Comparison of ENCODE assay signal across 1 cellular context in genomic region chr21:34887729-34888568, GRCh38.
TF ChIP-seq lines count a peak whose summit lies in the region.

No MANE protein-coding gene starts in this region.

TF ChIP-seq in HEK293, 187 proteins besides CTCF, POLR2A, EP300 and RAD21 (continued from another document and continues in another):
- TF ChIP-seq, protein P1, sequence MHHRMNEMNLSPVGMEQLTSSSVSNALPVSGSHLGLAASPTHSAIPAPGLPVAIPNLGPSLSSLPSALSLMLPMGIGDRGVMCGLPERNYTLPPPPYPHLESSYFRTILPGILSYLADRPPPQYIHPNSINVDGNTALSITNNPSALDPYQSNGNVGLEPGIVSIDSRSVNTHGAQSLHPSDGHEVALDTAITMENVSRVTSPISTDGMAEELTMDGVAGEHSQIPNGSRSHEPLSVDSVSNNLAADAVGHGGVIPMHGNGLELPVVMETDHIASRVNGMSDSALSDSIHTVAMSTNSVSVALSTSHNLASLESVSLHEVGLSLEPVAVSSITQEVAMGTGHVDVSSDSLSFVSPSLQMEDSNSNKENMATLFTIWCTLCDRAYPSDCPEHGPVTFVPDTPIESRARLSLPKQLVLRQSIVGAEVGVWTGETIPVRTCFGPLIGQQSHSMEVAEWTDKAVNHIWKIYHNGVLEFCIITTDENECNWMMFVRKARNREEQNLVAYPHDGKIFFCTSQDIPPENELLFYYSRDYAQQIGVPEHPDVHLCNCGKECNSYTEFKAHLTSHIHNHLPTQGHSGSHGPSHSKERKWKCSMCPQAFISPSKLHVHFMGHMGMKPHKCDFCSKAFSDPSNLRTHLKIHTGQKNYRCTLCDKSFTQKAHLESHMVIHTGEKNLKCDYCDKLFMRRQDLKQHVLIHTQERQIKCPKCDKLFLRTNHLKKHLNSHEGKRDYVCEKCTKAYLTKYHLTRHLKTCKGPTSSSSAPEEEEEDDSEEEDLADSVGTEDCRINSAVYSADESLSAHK (tag by site-specific recombination; IDR thresholded peaks at IDR 0.05), result peak; percentile 72
- TF ChIP-seq IKZF3 (tag by site-specific recombination; IDR thresholded peaks at IDR 0.05) (no peak), MZF1 (tag by site-specific recombination; IDR thresholded peaks at IDR 0.05; ENCODE audit: borderline replicate concordance) (peak; percentile 17; the same call in 1 of the 2 replicates), FEZF1 (tag by site-specific recombination; IDR thresholded peaks at IDR 0.05) (peak; percentile 38; the same call in 1 of the 2 replicates), ZNF785 (tag by site-specific recombination; IDR thresholded peaks at IDR 0.05) (peak; percentile 71; the same call in 1 of the 2 replicates), ZNF24 (tag by site-specific recombination; IDR thresholded peaks at IDR 0.05) (no peak), ZNF585B (tag by site-specific recombination; IDR thresholded peaks at IDR 0.05) (peak; percentile 11; the same call in 1 of the 2 replicates), ZNF391 (tag by site-specific recombination; IDR thresholded peaks at IDR 0.05; ENCODE audit: borderline replicate concordance, low read depth) (peak; percentile 20; the same call in 1 of the 2 replicates), ZNF138 (tag by site-specific recombination; IDR thresholded peaks at IDR 0.05; ENCODE audit: borderline replicate concordance) (no peak), ZNF76 (tag by site-specific recombination; IDR thresholded peaks at IDR 0.05; ENCODE audit: borderline replicate concordance, low read depth) (peak; percentile 48), HOXD13 (CRISPR knock-in tag; IDR thresholded peaks at IDR 0.05; ENCODE audit: borderline replicate concordance) (no peak), ZNF132 (tag by site-specific recombination; IDR thresholded peaks at IDR 0.05; ENCODE audit: borderline replicate concordance) (no peak), ZNF148 (tag by site-specific recombination; IDR thresholded peaks at IDR 0.05; ENCODE audit: borderline replicate concordance) (no peak), KLF10 (tag by site-specific recombination; IDR thresholded peaks at IDR 0.05) (no peak), ZBTB20 (tag by site-specific recombination; IDR thresholded peaks at IDR 0.05) (peak; percentile 92), SALL2 (tag by site-specific recombination; IDR thresholded peaks at IDR 0.05; ENCODE audit: borderline replicate concordance) (no peak), ZBTB11 (tag by site-specific recombination; conservative IDR thresholded peaks at IDR 0.05; ENCODE audit: low read depth) (no peak), ZNF23 (tag by site-specific recombination; IDR thresholded peaks at IDR 0.05; ENCODE audit: borderline replicate concordance) (no peak), ZNF571 (tag by site-specific recombination; IDR thresholded peaks at IDR 0.05) (no peak), ZNF488 (tag by site-specific recombination; IDR thresholded peaks at IDR 0.05) (no peak), ZNF561 (tag by site-specific recombination; IDR thresholded peaks at IDR 0.05; ENCODE audit: borderline replicate concordance) (no peak), ZSCAN5A (tag by site-specific recombination; IDR thresholded peaks at IDR 0.05) (no peak; the same call in none of the 2 replicates), BCL11A (tag by site-specific recombination; IDR thresholded peaks at IDR 0.05; ENCODE audit: low read depth) (peak; percentile 45; the same call in 1 of the 2 replicates), KLF9 (tag by site-specific recombination; IDR thresholded peaks at IDR 0.05; ENCODE audit: low read depth) (no peak)
- TF ChIP-seq, protein P2, sequence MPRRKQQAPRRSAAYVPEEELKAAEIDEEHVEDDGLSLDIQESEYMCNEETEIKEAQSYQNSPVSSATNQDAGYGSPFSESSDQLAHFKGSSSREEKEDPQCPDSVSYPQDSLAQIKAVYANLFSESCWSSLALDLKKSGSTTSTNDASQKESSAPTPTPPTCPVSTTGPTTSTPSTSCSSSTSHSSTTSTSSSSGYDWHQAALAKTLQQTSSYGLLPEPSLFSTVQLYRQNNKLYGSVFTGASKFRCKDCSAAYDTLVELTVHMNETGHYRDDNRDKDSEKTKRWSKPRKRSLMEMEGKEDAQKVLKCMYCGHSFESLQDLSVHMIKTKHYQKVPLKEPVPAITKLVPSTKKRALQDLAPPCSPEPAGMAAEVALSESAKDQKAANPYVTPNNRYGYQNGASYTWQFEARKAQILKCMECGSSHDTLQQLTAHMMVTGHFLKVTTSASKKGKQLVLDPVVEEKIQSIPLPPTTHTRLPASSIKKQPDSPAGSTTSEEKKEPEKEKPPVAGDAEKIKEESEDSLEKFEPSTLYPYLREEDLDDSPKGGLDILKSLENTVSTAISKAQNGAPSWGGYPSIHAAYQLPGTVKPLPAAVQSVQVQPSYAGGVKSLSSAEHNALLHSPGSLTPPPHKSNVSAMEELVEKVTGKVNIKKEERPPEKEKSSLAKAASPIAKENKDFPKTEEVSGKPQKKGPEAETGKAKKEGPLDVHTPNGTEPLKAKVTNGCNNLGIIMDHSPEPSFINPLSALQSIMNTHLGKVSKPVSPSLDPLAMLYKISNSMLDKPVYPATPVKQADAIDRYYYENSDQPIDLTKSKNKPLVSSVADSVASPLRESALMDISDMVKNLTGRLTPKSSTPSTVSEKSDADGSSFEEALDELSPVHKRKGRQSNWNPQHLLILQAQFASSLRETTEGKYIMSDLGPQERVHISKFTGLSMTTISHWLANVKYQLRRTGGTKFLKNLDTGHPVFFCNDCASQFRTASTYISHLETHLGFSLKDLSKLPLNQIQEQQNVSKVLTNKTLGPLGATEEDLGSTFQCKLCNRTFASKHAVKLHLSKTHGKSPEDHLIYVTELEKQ (tag by site-specific recombination; IDR thresholded peaks at IDR 0.05; ENCODE audit: borderline replicate concordance), result no peak; the same call in 1 of the 2 replicates
- TF ChIP-seq, protein P3, sequence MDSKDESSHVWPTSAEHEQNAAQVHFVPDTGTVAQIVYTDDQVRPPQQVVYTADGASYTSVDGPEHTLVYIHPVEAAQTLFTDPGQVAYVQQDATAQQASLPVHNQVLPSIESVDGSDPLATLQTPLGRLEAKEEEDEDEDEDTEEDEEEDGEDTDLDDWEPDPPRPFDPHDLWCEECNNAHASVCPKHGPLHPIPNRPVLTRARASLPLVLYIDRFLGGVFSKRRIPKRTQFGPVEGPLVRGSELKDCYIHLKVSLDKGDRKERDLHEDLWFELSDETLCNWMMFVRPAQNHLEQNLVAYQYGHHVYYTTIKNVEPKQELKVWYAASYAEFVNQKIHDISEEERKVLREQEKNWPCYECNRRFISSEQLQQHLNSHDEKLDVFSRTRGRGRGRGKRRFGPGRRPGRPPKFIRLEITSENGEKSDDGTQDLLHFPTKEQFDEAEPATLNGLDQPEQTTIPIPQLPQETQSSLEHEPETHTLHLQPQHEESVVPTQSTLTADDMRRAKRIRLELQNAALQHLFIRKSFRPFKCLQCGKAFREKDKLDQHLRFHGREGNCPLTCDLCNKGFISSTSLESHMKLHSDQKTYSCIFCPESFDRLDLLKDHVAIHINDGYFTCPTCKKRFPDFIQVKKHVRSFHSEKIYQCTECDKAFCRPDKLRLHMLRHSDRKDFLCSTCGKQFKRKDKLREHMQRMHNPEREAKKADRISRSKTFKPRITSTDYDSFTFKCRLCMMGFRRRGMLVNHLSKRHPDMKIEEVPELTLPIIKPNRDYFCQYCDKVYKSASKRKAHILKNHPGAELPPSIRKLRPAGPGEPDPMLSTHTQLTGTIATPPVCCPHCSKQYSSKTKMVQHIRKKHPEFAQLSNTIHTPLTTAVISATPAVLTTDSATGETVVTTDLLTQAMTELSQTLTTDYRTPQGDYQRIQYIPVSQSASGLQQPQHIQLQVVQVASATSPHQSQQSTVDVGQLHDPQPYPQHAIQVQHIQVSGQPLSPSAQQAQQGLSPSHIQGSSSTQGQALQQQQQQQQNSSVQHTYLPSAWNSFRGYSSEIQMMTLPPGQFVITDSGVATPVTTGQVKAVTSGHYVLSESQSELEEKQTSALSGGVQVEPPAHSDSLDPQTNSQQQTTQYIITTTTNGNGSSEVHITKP (tag by site-specific recombination; IDR thresholded peaks at IDR 0.05), result peak; percentile 63
- TF ChIP-seq, protein P4, sequence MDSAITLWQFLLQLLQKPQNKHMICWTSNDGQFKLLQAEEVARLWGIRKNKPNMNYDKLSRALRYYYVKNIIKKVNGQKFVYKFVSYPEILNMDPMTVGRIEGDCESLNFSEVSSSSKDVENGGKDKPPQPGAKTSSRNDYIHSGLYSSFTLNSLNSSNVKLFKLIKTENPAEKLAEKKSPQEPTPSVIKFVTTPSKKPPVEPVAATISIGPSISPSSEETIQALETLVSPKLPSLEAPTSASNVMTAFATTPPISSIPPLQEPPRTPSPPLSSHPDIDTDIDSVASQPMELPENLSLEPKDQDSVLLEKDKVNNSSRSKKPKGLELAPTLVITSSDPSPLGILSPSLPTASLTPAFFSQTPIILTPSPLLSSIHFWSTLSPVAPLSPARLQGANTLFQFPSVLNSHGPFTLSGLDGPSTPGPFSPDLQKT (IDR thresholded peaks at IDR 0.05; ENCODE audit: borderline replicate concordance, low read depth, low read length), result no peak
- TF ChIP-seq, protein P5, sequence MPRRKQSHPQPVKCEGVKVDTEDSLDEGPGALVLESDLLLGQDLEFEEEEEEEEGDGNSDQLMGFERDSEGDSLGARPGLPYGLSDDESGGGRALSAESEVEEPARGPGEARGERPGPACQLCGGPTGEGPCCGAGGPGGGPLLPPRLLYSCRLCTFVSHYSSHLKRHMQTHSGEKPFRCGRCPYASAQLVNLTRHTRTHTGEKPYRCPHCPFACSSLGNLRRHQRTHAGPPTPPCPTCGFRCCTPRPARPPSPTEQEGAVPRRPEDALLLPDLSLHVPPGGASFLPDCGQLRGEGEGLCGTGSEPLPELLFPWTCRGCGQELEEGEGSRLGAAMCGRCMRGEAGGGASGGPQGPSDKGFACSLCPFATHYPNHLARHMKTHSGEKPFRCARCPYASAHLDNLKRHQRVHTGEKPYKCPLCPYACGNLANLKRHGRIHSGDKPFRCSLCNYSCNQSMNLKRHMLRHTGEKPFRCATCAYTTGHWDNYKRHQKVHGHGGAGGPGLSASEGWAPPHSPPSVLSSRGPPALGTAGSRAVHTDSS (tag by site-specific recombination; IDR thresholded peaks at IDR 0.05), result no peak
